In genomic region chr5:113266913-113267227, GRCh38 we compare ENCODE assay signal across 23 cellular contexts.
DNase-seq lines count a peak whose midpoint lies in the region; FAIRE-seq and TF ChIP-seq lines count a peak whose summit lies in the region.
"Had no signal": no experiment of that assay in that cellular context is flagged by ENCODE, and none has a peak within 500 bp of the region (broad histone marks: within the 10 kb centered on the region; RNA-seq: fewer than 3 reads in every experiment).

No MANE protein-coding gene starts in this region.

- peaks cover 5% of the 10 kb centered on the region; the same call in 1 of the 2 replicates for H3K79me2 ChIP-seq in H9 (ENCODE audit: insufficient read depth, low read length)
- H3K79me2 ChIP-seq in mesendoderm (ENCODE audit: control insufficient read depth, insufficient read depth, low read length), result peaks cover 61% of the 10 kb centered on the region

- no peak overlapping the region for H3K4me3 ChIP-seq in AG10803 (ENCODE audit: low read length)
- no peak overlapping the region for H3K4me3 ChIP-seq in bronchial epithelial cell (ENCODE audit: low read depth, low read length)
- no peak overlapping the region for H3K4me3 ChIP-seq in mesendoderm (ENCODE audit: low read length)
- H3K4me3 ChIP-seq: GM23248, left lung had no signal

- no peaks in the 10 kb centered on the region for H3K27me3 Mint-ChIP-seq in H9 (ENCODE audit: low read depth)
- H3K27me3 Mint-ChIP-seq in glutamatergic neuron (ENCODE audit: unreplicated experiment), result no peaks in the 10 kb centered on the region
- H3K27me3 Mint-ChIP-seq: CD8-positive, alpha-beta memory T cell had no signal

- no peaks in the 10 kb centered on the region for H3K23me2 ChIP-seq in H9 (ENCODE audit: insufficient read length, low read depth, low read length, poor library complexity, severe bottlenecking)

- no peak overlapping the region for H2AFZ ChIP-seq in H9 (ENCODE audit: low read length)
- H2AFZ ChIP-seq: GM23248 had no signal

- no peak for TF ChIP-seq CTCF in AG10803 (conservative IDR thresholded peaks at IDR 0.05; ENCODE audit: low read length)
- no peak for TF ChIP-seq CTCF in H9 (conservative IDR thresholded peaks at IDR 0.05)
- no peak for TF ChIP-seq CTCF in bronchial epithelial cell (IDR thresholded peaks at IDR 0.05; ENCODE audit: insufficient read depth, low read length, severe bottlenecking)
- no peak for TF ChIP-seq CTCF in glutamatergic neuron (IDR thresholded peaks at IDR 0.05; ENCODE audit: partially characterized antibody, unreplicated experiment)

- H3K27ac ChIP-seq in H9 (ENCODE audit: insufficient read length, low read depth, low read length) (no peak overlapping the region), mesendoderm (ENCODE audit: low read depth, low read length) (no peak overlapping the region)
- H3K27ac ChIP-seq: GM23248, left lung had no signal

- no peak overlapping the region for H3K14ac ChIP-seq in H9 (ENCODE audit: insufficient read depth, low read length)

- FAIRE-seq in bronchial epithelial cell (lab: Jason Lieb, UNC), result peak; percentile 40
- FAIRE-seq: GM18507, TTC549 had no signal

- no CpG with 5 or more reads among the region's 3 CpGs for WGBS in H9 (ENCODE audit: extremely low coverage, insufficient read length, low lambda C conversion rate)
- no CpG with 5 or more reads among the region's 3 CpGs for WGBS in mesendoderm (ENCODE audit: extremely low coverage, insufficient coverage, low lambda C conversion rate)

- H3K9ac ChIP-seq in H9 (ENCODE audit: extremely low read depth, insufficient read length, low read length) (no peak overlapping the region), mesendoderm (ENCODE audit: low read length) (peak overlapping the region; percentile 0)
- H3K9ac ChIP-seq: GM23248 had no signal

- H4K20me1 ChIP-seq in H9 (ENCODE audit: control insufficient read depth, insufficient read depth, insufficient read length), result no peaks in the 10 kb centered on the region

- no peak overlapping the region for H2BK12ac ChIP-seq in H9 (ENCODE audit: insufficient read length, low read depth, low read length)

- peaks cover 18% of the 10 kb centered on the region for H3K4me1 ChIP-seq in H9 (ENCODE audit: insufficient read depth, low read length)
- H3K4me1 ChIP-seq in mesendoderm (ENCODE audit: control insufficient read depth, low read depth, low read length), result peaks cover 40% of the 10 kb centered on the region

- H3K27me3 ChIP-seq in H9 (ENCODE audit: insufficient read depth, low read length) (no peaks in the 10 kb centered on the region), bronchial epithelial cell (ENCODE audit: control insufficient read depth, insufficient read depth, low read length) (no peaks in the 10 kb centered on the region), mesendoderm (ENCODE audit: insufficient read depth, low read length, poor library complexity) (no peaks in the 10 kb centered on the region)
- H3K27me3 ChIP-seq: left lung had no signal

- no peaks in the 10 kb centered on the region for H3K9me3 ChIP-seq in H9 (ENCODE audit: control insufficient read depth, low read depth, low read length)
- H3K9me3 ChIP-seq: left lung had no signal

- H3K23ac ChIP-seq in H9 (ENCODE audit: insufficient read length, low read depth, low read length) (no peak overlapping the region), mesendoderm (ENCODE audit: low read length) (no peak overlapping the region)

- H4K5ac ChIP-seq in H9 (ENCODE audit: insufficient read length, low read depth, low read length) (no peak overlapping the region), mesendoderm (ENCODE audit: low read length) (no peak overlapping the region)

- H3K9me3 Mint-ChIP-seq in H9 (no peaks in the 10 kb centered on the region), glutamatergic neuron (ENCODE audit: unreplicated experiment) (peaks cover 3% of the 10 kb centered on the region)
- H3K9me3 Mint-ChIP-seq: CD8-positive, alpha-beta memory T cell had no signal

- DNase-seq in AG10803 (ENCODE audit: low read depth) (peak; percentile 18), H9 (no peak), bronchial epithelial cell (ENCODE audit: low read depth) (peak; percentile 97), mesendoderm (no peak), GOT3 (lab: John Stamatoyannopoulos, UW) (no peak), glutamatergic neuron (no peak), kidney glomerular epithelial cell (lab: John Stamatoyannopoulos, UW) (no peak), DMS53 treated with DMSO at 0.1 percent for 48 hours (lab: John Stamatoyannopoulos, UW; ENCODE audit: unreplicated experiment) (no peak)
- DNase-seq: activated CD4-positive, alpha-beta T cell treated with anti-CD3 and anti-CD28 coated beads for 48 hours; activated CD8-positive, alpha-beta memory T cell treated with anti-CD3 and anti-CD28 coated beads, Interleukin-2, amount 50 U/mL, for 48 hours; activated gamma-delta T cell treated with Interleukin-2 at 50 U/mL for 16 hours; amygdala; CD8-positive, alpha-beta memory T cell; cerebellar nuclear complex; effector memory CD4-positive, alpha-beta T cell; left lung; NCI-H774; nucleus accumbens; stimulated activated CD4-positive, alpha-beta T cell treated with anti-CD3 and anti-CD28 coated beads, Interleukin-4, amount 100 ng/mL, for 1 hour; SW 1271 had no signal

- H3K4me2 ChIP-seq in H9 (ENCODE audit: insufficient read depth, insufficient read length, low read length) (no peak overlapping the region), mesendoderm (ENCODE audit: low read length) (no peak overlapping the region)

- H3K18ac ChIP-seq in H9 (ENCODE audit: insufficient read length, low read depth, low read length), result no peak overlapping the region
- H3K18ac ChIP-seq in mesendoderm (ENCODE audit: low read length), result peak overlapping the region; percentile 97

- no peak overlapping the region for H3K56ac ChIP-seq in H9 (ENCODE audit: insufficient read length, low read depth, low read length)
- H3K56ac ChIP-seq in mesendoderm (ENCODE audit: low read length), result peak overlapping the region; percentile 69

- H2BK15ac ChIP-seq in H9 (ENCODE audit: low read depth, low read length) (no peak overlapping the region), mesendoderm (replicated peaks; ENCODE audit: low read depth) (no peak overlapping the region)

- no peak overlapping the region for H3T11ph ChIP-seq in H9 (ENCODE audit: low read length)

- no peak overlapping the region for H4K8ac ChIP-seq in H9 (replicated peaks; ENCODE audit: insufficient read length, low read depth, low read length)
- no peak overlapping the region for H4K8ac ChIP-seq in mesendoderm (ENCODE audit: low read depth, low read length)

- H3K79me1 ChIP-seq in H9 (ENCODE audit: insufficient read depth, low read depth, low read length, poor library complexity, severe bottlenecking) (peaks cover 5% of the 10 kb centered on the region), mesendoderm (ENCODE audit: low read length) (peaks cover 13% of the 10 kb centered on the region)

- no peak overlapping the region for H2BK20ac ChIP-seq in H9 (ENCODE audit: low read depth, low read length, poor library complexity, severe bottlenecking)

- H3K27ac Mint-ChIP-seq in H9 (peak overlapping the region in 2 of 3 experiments; percentile 20 to 36; a peak in 3 of 7 replicates), glutamatergic neuron (ENCODE audit: unreplicated experiment) (no peak overlapping the region)
- H3K27ac Mint-ChIP-seq: CD8-positive, alpha-beta memory T cell had no signal

- H2BK120ac ChIP-seq in H9 (ENCODE audit: low read depth, low read length, poor library complexity, severe bottlenecking), result no peak overlapping the region
- H2BK120ac ChIP-seq in mesendoderm (ENCODE audit: low read depth, low read length), result peak overlapping the region; percentile 32

- H3K36me3 ChIP-seq in bronchial epithelial cell (ENCODE audit: control insufficient read depth, insufficient read depth, low read length) (no peaks in the 10 kb centered on the region), mesendoderm (ENCODE audit: control insufficient read depth, insufficient read depth, low read length) (no peaks in the 10 kb centered on the region)
- H3K36me3 ChIP-seq: left lung had no signal

- no peak overlapping the region for H3K4me3 Mint-ChIP-seq in H9
- H3K4me3 Mint-ChIP-seq in glutamatergic neuron (ENCODE audit: unreplicated experiment), result no peak overlapping the region
- H3K4me3 Mint-ChIP-seq: CD8-positive, alpha-beta memory T cell had no signal

- H3K4me1 Mint-ChIP-seq in H9 (peaks cover 65 to 74% of the 10 kb centered on the region in 2 experiments), glutamatergic neuron (ENCODE audit: low read depth, unreplicated experiment) (peaks cover 37% of the 10 kb centered on the region)

- H2AK5ac ChIP-seq in H9 (ENCODE audit: insufficient read length, low read length), result no peak overlapping the region
- H2AK5ac ChIP-seq in mesendoderm (ENCODE audit: low read length), result peak overlapping the region; percentile 34

- no peak overlapping the region for H3K4ac ChIP-seq in H9 (ENCODE audit: low read depth, low read length)
- H3K4ac ChIP-seq in mesendoderm (ENCODE audit: low read depth, low read length), result peak overlapping the region; percentile 93

- no peaks in the 10 kb centered on the region; a peak in 1 of 7 replicates for H3K36me3 Mint-ChIP-seq in H9 (ENCODE audit: insufficient read depth in 1 of 3, low read depth in 3 of 3)
- H3K36me3 Mint-ChIP-seq in glutamatergic neuron (ENCODE audit: unreplicated experiment), result no peaks in the 10 kb centered on the region
- H3K36me3 Mint-ChIP-seq: CD8-positive, alpha-beta memory T cell had no signal

- H2BK5ac ChIP-seq in H9 (ENCODE audit: insufficient read length, low read length), result no peak overlapping the region
- H2BK5ac ChIP-seq in mesendoderm (ENCODE audit: low read length), result peak overlapping the region; percentile 61

- H4K91ac ChIP-seq in H9 (ENCODE audit: insufficient read length, low read depth, low read length), result no peak overlapping the region

Comparison
In these comparisons a context has a peak if more than half of its experiments do, and no peak if none do; other contexts are left out.
1. DNase-seq: peak in AG10803 (single experiment) and bronchial epithelial cell (single experiment); none in H9 (single experiment), mesendoderm (single experiment), GOT3 (single experiment), glutamatergic neuron (single experiment), kidney glomerular epithelial cell (single experiment) and DMS53 treated with DMSO at 0.1 percent for 48 hours (single experiment).